In the genomic region with DNA sequence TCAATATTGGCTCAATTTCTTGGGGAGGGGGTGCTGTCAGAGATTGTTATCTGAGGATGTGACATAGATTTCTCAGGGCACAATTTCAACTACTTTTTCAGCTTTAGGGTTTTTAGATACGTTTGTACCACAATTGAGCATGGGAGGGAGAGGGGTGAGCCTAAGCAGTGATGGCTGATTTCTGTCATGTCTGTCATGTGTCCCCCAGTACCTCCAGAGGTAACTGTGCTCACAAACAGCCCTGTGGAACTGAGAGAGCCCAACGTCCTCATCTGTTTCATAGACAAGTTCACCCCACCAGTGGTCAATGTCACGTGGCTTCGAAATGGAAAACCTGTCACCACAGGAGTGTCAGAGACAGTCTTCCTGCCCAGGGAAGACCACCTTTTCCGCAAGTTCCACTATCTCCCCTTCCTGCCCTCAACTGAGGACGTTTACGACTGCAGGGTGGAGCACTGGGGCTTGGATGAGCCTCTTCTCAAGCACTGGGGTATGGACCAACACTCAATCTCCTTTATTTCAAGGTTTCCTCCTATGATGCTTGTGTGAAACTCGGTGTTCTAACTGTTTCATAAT, we compare ENCODE assay signal across 1 cellular context.
TF ChIP-seq lines count a peak whose summit lies in the region.

No MANE protein-coding gene starts in this region.

TF ChIP-seq in GM12878, 131 proteins besides CTCF, POLR2A, EP300 and RAD21:
- TF ChIP-seq, protein P1, sequence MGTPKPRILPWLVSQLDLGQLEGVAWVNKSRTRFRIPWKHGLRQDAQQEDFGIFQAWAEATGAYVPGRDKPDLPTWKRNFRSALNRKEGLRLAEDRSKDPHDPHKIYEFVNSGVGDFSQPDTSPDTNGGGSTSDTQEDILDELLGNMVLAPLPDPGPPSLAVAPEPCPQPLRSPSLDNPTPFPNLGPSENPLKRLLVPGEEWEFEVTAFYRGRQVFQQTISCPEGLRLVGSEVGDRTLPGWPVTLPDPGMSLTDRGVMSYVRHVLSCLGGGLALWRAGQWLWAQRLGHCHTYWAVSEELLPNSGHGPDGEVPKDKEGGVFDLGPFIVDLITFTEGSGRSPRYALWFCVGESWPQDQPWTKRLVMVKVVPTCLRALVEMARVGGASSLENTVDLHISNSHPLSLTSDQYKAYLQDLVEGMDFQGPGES (IDR thresholded peaks at IDR 0.05), result no peak
- TF ChIP-seq POU2F2 (IDR thresholded peaks at IDR 0.05; ENCODE audit: borderline replicate concordance, low read depth, low read length) (peak; percentile 47; the same call in 1 of the 3 replicates), YBX1 (IDR thresholded peaks at IDR 0.05) (no peak), MEF2A (IDR thresholded peaks at IDR 0.05; ENCODE audit: insufficient read depth, low read depth, low read length) (no peak), BACH1 (IDR thresholded peaks at IDR 0.05; ENCODE audit: borderline replicate concordance) (peak; percentile 59; the same call in 1 of the 2 replicates), SMC3 (IDR thresholded peaks at IDR 0.05; ENCODE audit: borderline replicate concordance, low read length) (no peak), RB1 (IDR thresholded peaks at IDR 0.05; ENCODE audit: borderline replicate concordance) (no peak), POLR2AphosphoS5 (IDR thresholded peaks at IDR 0.05; ENCODE audit: low read length) (peak; percentile 68), BHLHE40 (IDR thresholded peaks at IDR 0.05; ENCODE audit: borderline replicate concordance in 1 of 2, low read depth in 2 of 2, low read length in 1 of 2) (0 out of 4 replicates have a peak, but pooled peaks of 1 of the 2 experiments have one; percentile 15), IRF4 (IDR thresholded peaks at IDR 0.05; ENCODE audit: low read depth, low read length) (0 out of 2 replicates have a peak, but pooled peaks have one; percentile 11), ZBED1 (IDR thresholded peaks at IDR 0.05; ENCODE audit: borderline replicate concordance) (peak; percentile 25; the same call in 1 of the 2 replicates), SMAD5 (IDR thresholded peaks at IDR 0.05; ENCODE audit: low read depth) (peak; percentile 49; the same call in 1 of the 2 replicates)
- TF ChIP-seq, protein P2, sequence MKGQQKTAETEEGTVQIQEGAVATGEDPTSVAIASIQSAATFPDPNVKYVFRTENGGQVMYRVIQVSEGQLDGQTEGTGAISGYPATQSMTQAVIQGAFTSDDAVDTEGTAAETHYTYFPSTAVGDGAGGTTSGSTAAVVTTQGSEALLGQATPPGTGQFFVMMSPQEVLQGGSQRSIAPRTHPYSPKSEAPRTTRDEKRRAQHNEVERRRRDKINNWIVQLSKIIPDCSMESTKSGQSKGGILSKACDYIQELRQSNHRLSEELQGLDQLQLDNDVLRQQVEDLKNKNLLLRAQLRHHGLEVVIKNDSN (IDR thresholded peaks at IDR 0.05; ENCODE audit: borderline replicate concordance, extremely low read length, insufficient read depth, low read depth, low read length), result peak; percentile 37
- TF ChIP-seq, protein P3, sequence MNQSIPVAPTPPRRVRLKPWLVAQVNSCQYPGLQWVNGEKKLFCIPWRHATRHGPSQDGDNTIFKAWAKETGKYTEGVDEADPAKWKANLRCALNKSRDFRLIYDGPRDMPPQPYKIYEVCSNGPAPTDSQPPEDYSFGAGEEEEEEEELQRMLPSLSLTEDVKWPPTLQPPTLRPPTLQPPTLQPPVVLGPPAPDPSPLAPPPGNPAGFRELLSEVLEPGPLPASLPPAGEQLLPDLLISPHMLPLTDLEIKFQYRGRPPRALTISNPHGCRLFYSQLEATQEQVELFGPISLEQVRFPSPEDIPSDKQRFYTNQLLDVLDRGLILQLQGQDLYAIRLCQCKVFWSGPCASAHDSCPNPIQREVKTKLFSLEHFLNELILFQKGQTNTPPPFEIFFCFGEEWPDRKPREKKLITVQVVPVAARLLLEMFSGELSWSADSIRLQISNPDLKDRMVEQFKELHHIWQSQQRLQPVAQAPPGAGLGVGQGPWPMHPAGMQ (IDR thresholded peaks at IDR 0.05; ENCODE audit: borderline replicate concordance), result no peak
